8 cellular contexts compared by ENCODE assay signal in the genomic region with DNA sequence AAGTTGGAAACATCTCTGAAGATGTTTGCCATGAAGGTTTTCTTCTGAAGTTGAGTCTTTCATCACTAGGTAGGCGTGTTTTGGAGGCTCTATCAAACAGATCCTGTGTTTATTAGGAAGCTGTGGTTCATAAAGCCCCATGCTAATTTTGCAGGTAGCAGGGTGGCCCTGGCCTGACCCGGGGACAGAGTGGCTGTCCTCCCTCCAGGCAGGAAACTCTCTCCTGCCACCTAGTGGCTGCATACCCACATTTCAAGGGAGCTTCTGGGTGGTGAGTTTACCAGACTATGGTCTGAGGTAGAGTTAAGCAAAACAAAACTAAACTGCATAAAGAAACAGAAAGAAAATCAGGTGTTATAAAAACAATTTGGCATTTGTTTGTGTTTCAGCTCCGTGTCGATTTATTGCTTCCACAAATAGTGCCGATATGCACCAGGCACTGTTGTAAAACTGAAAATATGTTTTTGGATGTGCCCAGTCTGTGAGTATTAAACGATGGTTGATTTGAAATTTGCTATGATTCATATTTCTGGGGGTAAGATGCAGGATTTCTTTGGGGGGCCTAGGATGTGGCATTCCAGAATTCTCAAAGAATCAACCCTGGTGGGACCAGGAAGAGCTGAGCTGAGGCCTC. TPM values are rescaled to one million over a fixed set of nuclear protein-coding genes. Genes with fewer than 3 reads are reported as not detected.
DNase-seq lines count a peak whose midpoint lies in the region; ATAC-seq and TF ChIP-seq lines count a peak whose summit lies in the region.

No MANE protein-coding gene starts in this region.

- no peaks in the 10 kb centered on the region for H3K9me3 ChIP-seq in SJCRH30 (replicated peaks)
- H3K9me3 ChIP-seq in right atrium auricular region = no peaks in the 10 kb centered on the region

- peak; percentile 68 for ATAC-seq in HG03175 (IDR thresholded peaks at IDR 0.05; ENCODE audit: unreplicated experiment)
- ATAC-seq in HG02763 (IDR thresholded peaks at IDR 0.05; ENCODE audit: unreplicated experiment) = no peak

- TF ChIP-seq CTCF in right atrium auricular region (IDR thresholded peaks at IDR 0.05) = peak; percentile 25 to 73

- peak; percentile 2 for DNase-seq in NCI-H1694 (lab: John Stamatoyannopoulos, UW)
- DNase-seq in NCI-H1694 treated with DMSO at 0.1 percent for 48 hours (lab: John Stamatoyannopoulos, UW) = no peak
- DNase-seq in SJCRH30 = peak; percentile 58 to 79
- peak; percentile 60 for DNase-seq in activated effector memory CD4-positive, alpha-beta T cell treated with Interleukin-2 at 50 U/mL for 16 hours
- no peak for DNase-seq in right atrium auricular region (ENCODE audit: low spot score)
- peak; percentile 48 to 72 for DNase-seq in stimulated activated CD4-positive, alpha-beta T cell treated with anti-CD3 and anti-CD28 coated beads, Interleukin-15, amount 100 ng/mL, for 48 hours (ENCODE audit: low read depth in 2 of 2)

- H3K27ac ChIP-seq in SJCRH30 (no peak overlapping the region), right atrium auricular region (no peak overlapping the region)

- H3K4me1 ChIP-seq in SJCRH30 (peaks cover 19% of the 10 kb centered on the region), right atrium auricular region (no peaks in the 10 kb centered on the region)

- H3K27me3 ChIP-seq in SJCRH30 (no peaks in the 10 kb centered on the region), right atrium auricular region (no peaks in the 10 kb centered on the region)

- H3K4me3 ChIP-seq in SJCRH30 = no peak overlapping the region
- H3K4me3 ChIP-seq in right atrium auricular region = no peak overlapping the region

- H3K36me3 ChIP-seq in SJCRH30 (no peaks in the 10 kb centered on the region), right atrium auricular region (no peaks in the 10 kb centered on the region)

RNA-seq across cellular contexts. Expression of a gene that starts 26.0 kb away (rescaled TPM):
- total RNA-seq in SJCRH30 (2014; rRNA removed; shearing (Covaris generic)) = 0.22 and 0.25 TPM in 2 replicates
- not detected for total RNA-seq in right atrium auricular region

RNA-seq across cellular contexts. Expression of a gene that starts 48.4 kb away (rescaled TPM):
- total RNA-seq in SJCRH30 (2014; rRNA removed; shearing (Covaris generic)) = not detected in 2 replicates
- 1 to 10 TPM; 1.0 to 2.6 TPM for total RNA-seq in right atrium auricular region

Comparison
In these comparisons a context has a peak if more than half of its experiments do, and no peak if none do; other contexts are left out.
1. DNase-seq: peak in NCI-H1694 (single experiment), SJCRH30 (2 of 2), activated effector memory CD4-positive, alpha-beta T cell treated with Interleukin-2 at 50 U/mL for 16 hours (single experiment) and stimulated activated CD4-positive, alpha-beta T cell treated with anti-CD3 and anti-CD28 coated beads, Interleukin-15, amount 100 ng/mL, for 48 hours (2 of 2); none in NCI-H1694 treated with DMSO at 0.1 percent for 48 hours (single experiment) and right atrium auricular region (single experiment).